21 cellular contexts compared by ENCODE assay signal in genomic region chr4:7074423-7074822, GRCh38. TPM values are rescaled to one million over a fixed set of nuclear protein-coding genes. Genes with fewer than 3 reads are reported as not detected.
A peak's percentile ranks its signal among the peaks of the same experiment; 100 is the strongest.
DNase-seq lines count a peak whose midpoint lies in the region; ATAC-seq, FAIRE-seq and TF ChIP-seq lines count a peak whose summit lies in the region.
"Had no signal": no experiment of that assay in that cellular context is flagged by ENCODE, and none has a peak within 500 bp of the region (broad histone marks: within the 10 kb centered on the region; RNA-seq: fewer than 3 reads in every experiment).

No MANE protein-coding gene starts in this region.

- H3K4me3 ChIP-seq in MG63 (no peak overlapping the region), K562 (no peak overlapping the region)
- H3K4me3 ChIP-seq: heart left ventricle, mucosa of descending colon, transverse colon had no signal

- H3K9me3 Mint-ChIP-seq in progenitor cell of endocrine pancreas (ENCODE audit: low read depth) = peaks cover 4% of the 10 kb centered on the region
- peaks cover 0 to 4% (median 0%) of the 10 kb centered on the region in 7 donors for H3K9me3 Mint-ChIP-seq in CD14-positive monocyte
- H3K9me3 Mint-ChIP-seq: activated CD4-positive, alpha-beta memory T cell treated with anti-CD3 and anti-CD28 coated beads for 36 hours; stimulated activated naive CD8-positive, alpha-beta T cell treated with anti-CD3 and anti-CD28 coated beads, Interleukin-15, Interleukin-2, amounts not matched to agents 100 ng/mL and 50 ng/mL, for 24 hours; T-helper 1 cell treated with Interleukin-12 subunit alpha and Interleukin-12 subunit beta and Interleukin-4 antibody, amounts not matched to agents 30 μg/mL and 1 μg/mL, for 36 hours had no signal

- no peaks in the 10 kb centered on the region; the same call in none of the 2 replicates for H4K20me1 ChIP-seq in K562 (replicated peaks; ENCODE audit: control insufficient read depth, insufficient read depth, low read length)

- no peaks in the 10 kb centered on the region for H3K36me3 Mint-ChIP-seq in progenitor cell of endocrine pancreas (ENCODE audit: insufficient read depth)
- H3K36me3 Mint-ChIP-seq in CD14-positive monocyte = no peaks in the 10 kb centered on the region
- H3K36me3 Mint-ChIP-seq: activated CD4-positive, alpha-beta memory T cell treated with anti-CD3 and anti-CD28 coated beads for 36 hours had no signal

- CTCF ChIA-PET in K562 (lab: Yijun Ruan, JAX; ENCODE audit: low intra/inter-chr PET ratio) = no interaction called here

- H3K9ac ChIP-seq in K562 (ENCODE audit: insufficient read depth in 1 of 2, low read depth in 2 of 2, low read length in 2 of 2) = no peak overlapping the region

- H3K79me2 ChIP-seq in K562 (ENCODE audit: control insufficient read depth, insufficient read depth, low read length) = no peaks in the 10 kb centered on the region

- no peak for FAIRE-seq in K562 (lab: Jason Lieb, UNC)

- TF ChIP-seq CTCF in K562 (IDR thresholded peaks at IDR 0.05 in 2 of 3, conservative IDR thresholded peaks at IDR 0.05 in 1 of 3; ENCODE audit: insufficient read depth in 2 of 3, low read depth in 1 of 3, low read length in 3 of 3) (no peak), progenitor cell of endocrine pancreas (IDR thresholded peaks at IDR 0.05; ENCODE audit: unreplicated experiment) (no peak), CD14-positive monocyte (IDR thresholded peaks at IDR 0.05) (no peak)

- peaks cover 17% of the 10 kb centered on the region for H3K27me3 Mint-ChIP-seq in progenitor cell of endocrine pancreas
- H3K27me3 Mint-ChIP-seq in CD14-positive monocyte (ENCODE audit: low read depth in 3 of 3) = peaks cover 26 to 34% (median 32%) of the 10 kb centered on the region in 3 donors

- no peaks in the 10 kb centered on the region for H3K36me3 ChIP-seq in MG63
- H3K36me3 ChIP-seq in K562 (ENCODE audit: control insufficient read depth, insufficient read depth, low read length) = no peaks in the 10 kb centered on the region
- H3K36me3 ChIP-seq: heart left ventricle, transverse colon, WERI-Rb-1 had no signal

- peak; percentile 32 for DNase-seq in ELR (ENCODE audit: low read depth)
- DNase-seq in MG63 = peak; percentile 25
- DNase-seq in K562 (ENCODE audit: extremely low read depth in 1 of 4, low spot score in 3 of 4) = no peak
- DNase-seq in sciatic nerve (ENCODE audit: low spot score) = peak; percentile 34
- no peak for DNase-seq in progenitor cell of endocrine pancreas (ENCODE audit: low spot score, unreplicated experiment)
- DNase-seq in CD14-positive monocyte (ENCODE audit: low spot score) = no peak
- DNase-seq: activated CD4-positive, alpha-beta memory T cell treated with anti-CD3 and anti-CD28 coated beads for 36 hours; activated naive CD4-positive, alpha-beta T cell; activated T-cell treated with anti-CD3 and anti-CD28 coated beads for 4 hours; GOT3; heart left ventricle; mucosa of descending colon; NCI-H2029; right cardiac atrium; Right ventricle myocardium superior; transverse colon had no signal

- in situ Hi-C loops in K562 (cut with MboI) = loop anchor here (5.0 kb wide), 2 partner anchors 172 to 352 kb away; no protein-coding TSS in a partner anchor

- ATAC-seq in K562 (no peak), sciatic nerve (no peak), GM18511 (IDR thresholded peaks at IDR 0.05; ENCODE audit: unreplicated experiment) (no peak), HG02884 (IDR thresholded peaks at IDR 0.05; ENCODE audit: unreplicated experiment) (no peak)
- ATAC-seq: heart left ventricle, right cardiac atrium had no signal

- no peak for TF ChIP-seq POLR2A in K562 (conservative IDR thresholded peaks at IDR 0.05)

- H2AFZ ChIP-seq in K562 (ENCODE audit: low read depth, low read length) = peak overlapping the region; percentile 25; the same call in 1 of the 2 replicates

- no peak for TF ChIP-seq RAD21 in K562 (CRISPR knock-in tag; conservative IDR thresholded peaks at IDR 0.05 in 1 of 2, IDR thresholded peaks at IDR 0.05 in 1 of 2)

- no peaks in the 10 kb centered on the region for H3K9me1 ChIP-seq in K562 (ENCODE audit: control insufficient read depth, insufficient read depth, low read length)

- TF ChIP-seq EP300 in K562 (IDR thresholded peaks at IDR 0.05; ENCODE audit: low read length) = no peak

- no peaks in the 10 kb centered on the region for H3K27me3 ChIP-seq in MG63
- H3K27me3 ChIP-seq in K562 (ENCODE audit: control insufficient read depth in 2 of 2, insufficient read depth in 2 of 2, low read length in 2 of 2) = no peaks in the 10 kb centered on the region
- H3K27me3 ChIP-seq: heart left ventricle, transverse colon had no signal

- no peak overlapping the region for H3K4me2 ChIP-seq in K562 (ENCODE audit: insufficient read depth, low read length)

- no TSS peak for BruUV-seq in K562 (replicated peaks; lab: Mats Ljungman, UMichigan)

- intact Hi-C loops in K562 (cut with micrococcal nuclease) = loop anchor here (5.0 kb wide), 1 partner anchor 527 kb away; no protein-coding TSS in a partner anchor
- intact Hi-C loops in sciatic nerve (cut with DNase I) = loop anchor here (10.0 kb wide), 1 partner anchor 170 kb away; the partner anchor contains the start of gene TBC1D14
- intact Hi-C loops in CD14-positive monocyte (cut with micrococcal nuclease) = loop anchor here (5.0 kb wide), 2 partner anchors 87 to 357 kb away; partner anchors contain the start of gene BLOC1S4 (in 1 of the 2)

- H3K4me1 ChIP-seq in K562 (replicated peaks in 1 of 2; ENCODE audit: control insufficient read depth in 2 of 2, insufficient read depth in 2 of 2, low read length in 2 of 2) = peaks cover 4 to 25% of the 10 kb centered on the region in 2 experiments; a peak in 3 of 5 replicates

- H3K4me3 Mint-ChIP-seq in progenitor cell of endocrine pancreas (ENCODE audit: low read depth) = no peak overlapping the region
- H3K4me3 Mint-ChIP-seq in CD14-positive monocyte = peak overlapping the region in 1 of 2 donors; percentile 46
- H3K4me3 Mint-ChIP-seq: activated CD4-positive, alpha-beta memory T cell treated with anti-CD3 and anti-CD28 coated beads for 36 hours; stimulated activated naive CD8-positive, alpha-beta T cell treated with anti-CD3 and anti-CD28 coated beads, Interleukin-15, Interleukin-2, amounts not matched to agents 100 ng/mL and 50 ng/mL, for 24 hours; T-helper 1 cell treated with Interleukin-12 subunit alpha and Interleukin-12 subunit beta and Interleukin-4 antibody, amounts not matched to agents 30 μg/mL and 1 μg/mL, for 36 hours had no signal

- H3K4me1 Mint-ChIP-seq in progenitor cell of endocrine pancreas (ENCODE audit: low read depth) = peaks cover 2% of the 10 kb centered on the region
- H3K4me1 Mint-ChIP-seq in CD14-positive monocyte = peaks cover 7% of the 10 kb centered on the region

- H3K27ac Mint-ChIP-seq in progenitor cell of endocrine pancreas (no peak overlapping the region), CD14-positive monocyte (no peak overlapping the region)
- H3K27ac Mint-ChIP-seq: activated CD4-positive, alpha-beta memory T cell treated with anti-CD3 and anti-CD28 coated beads for 36 hours; stimulated activated naive CD8-positive, alpha-beta T cell treated with anti-CD3 and anti-CD28 coated beads, Interleukin-15, Interleukin-2, amounts not matched to agents 100 ng/mL and 50 ng/mL, for 24 hours; T-helper 1 cell treated with Interleukin-12 subunit alpha and Interleukin-12 subunit beta and Interleukin-4 antibody, amounts not matched to agents 30 μg/mL and 1 μg/mL, for 36 hours had no signal

- H3K9me3 ChIP-seq in MG63 = no peaks in the 10 kb centered on the region
- H3K9me3 ChIP-seq in K562 (replicated peaks; ENCODE audit: control insufficient read depth, insufficient read depth, low read depth, low read length) = no peaks in the 10 kb centered on the region
- H3K9me3 ChIP-seq: heart left ventricle, mucosa of descending colon, transverse colon had no signal

- no peak overlapping the region for H3K27ac ChIP-seq in K562 (ENCODE audit: extremely low read depth, low read depth, low read length)
- H3K27ac ChIP-seq: heart left ventricle, transverse colon, WERI-Rb-1 had no signal

- 54% methylated on average over 10 of the region's 10 CpGs for WGBS in K562 (ENCODE audit: insufficient coverage, low coverage, missing lambda C conversion rate)

- POLR2A ChIA-PET in K562 (lab: Yijun Ruan, JAX) = interaction anchor here (0.6 kb wide), 1 partner anchor 100 kb away, joined by 3 read pairs; no protein-coding TSS in a partner anchor

RNA-seq across cellular contexts. Expression of gene GRPEL1, which starts 6.6 kb away (rescaled TPM):
- total RNA-seq in MG63 (2014; rRNA removed; shearing (Covaris generic); ENCODE audit: low replicate concordance) = 26.2 and 32.6 TPM in 2 replicates
- 36.2 and 43.9 TPM in 2 replicates for total RNA-seq in K562 (2011; cell fraction: chromatin; rRNA removed; ENCODE audit: low replicate concordance)
- 32.4 and 37.0 TPM in 2 replicates for total RNA-seq in K562 (2011; cell fraction: nucleolus; rRNA removed)
- 41.4 and 49.8 TPM in 2 replicates for total RNA-seq in K562 (2011; cell fraction: nucleoplasm; rRNA removed)
- total RNA-seq in K562 (2014; rRNA removed) (72.5 and 99.5 TPM in 2 replicates), K562 (2014; rRNA removed; fragmentation: Illumina TruSeq; extraction: Trizol) (86.6 and 90.2 TPM in 2 replicates), K562 (2015; rRNA removed; fragmentation: Illumina TruSeq; extraction: Trizol) (77.4 and 84.4 TPM in 2 replicates), K562 (2021) (59.7 and 63.7 TPM in 2 replicates), sciatic nerve (20.6 TPM), progenitor cell of endocrine pancreas (18.2 and 18.4 TPM in 2 replicates)
- polyA plus RNA-seq in K562 (2011; rRNA removed) (34.9 and 43.4 TPM in 2 replicates), K562 (2014; fragmentation: Illumina TruSeq; extraction: Trizol) (87.3 and 88.7 TPM in 2 replicates), K562 (2014; fragmentation: Nextera tagmentation; extraction: Ambion mirVana) (100 to 1,000 TPM; 125 to 192 TPM), K562 (2014; rRNA removed) (64.3 and 65.9 TPM in 2 replicates), CD14-positive monocyte (10 to 100 TPM; 45.4 to 49.6 TPM)
- polyA plus RNA-seq in K562 (2011; cell fraction: cytosol; rRNA removed) = 16.6 and 26.2 TPM in 2 replicates
- polyA plus RNA-seq in K562 (2011; cell fraction: nucleus; rRNA removed) = 16.0 and 19.8 TPM in 2 replicates
- 23.4 and 48.5 TPM in 2 replicates for polyA plus RNA-seq in K562 (2012)
- 59.1 and 61.5 TPM in 2 replicates for polyA minus RNA-seq in K562 (2011; rRNA and poly(A)+ RNA removed)
- polyA minus RNA-seq in K562 (2011; cell fraction: cytosol; rRNA and poly(A)+ RNA removed) = 21.3 and 24.2 TPM in 2 replicates
- 18.3 and 25.0 TPM in 2 replicates for polyA minus RNA-seq in K562 (2011; cell fraction: nucleus; rRNA and poly(A)+ RNA removed)

RNA-seq across cellular contexts. Expression of gene TADA2B, which starts 31.3 kb away (rescaled TPM):
- 5.7 and 7.6 TPM in 2 replicates for total RNA-seq in MG63 (2014; rRNA removed; shearing (Covaris generic); ENCODE audit: low replicate concordance)
- 12.9 and 18.0 TPM in 2 replicates for total RNA-seq in K562 (2011; cell fraction: chromatin; rRNA removed; ENCODE audit: low replicate concordance)
- total RNA-seq in K562 (2011; cell fraction: nucleolus; rRNA removed) = 10.0 and 11.0 TPM in 2 replicates
- 11.2 and 11.5 TPM in 2 replicates for total RNA-seq in K562 (2011; cell fraction: nucleoplasm; rRNA removed)
- total RNA-seq in K562 (2014; rRNA removed) (8.6 and 11.5 TPM in 2 replicates), K562 (2014; rRNA removed; fragmentation: Illumina TruSeq; extraction: Trizol) (6.3 and 7.5 TPM in 2 replicates), K562 (2015; rRNA removed; fragmentation: Illumina TruSeq; extraction: Trizol) (10.4 and 10.9 TPM in 2 replicates), K562 (2021) (11.9 and 12.2 TPM in 2 replicates), sciatic nerve (14.8 TPM), progenitor cell of endocrine pancreas (21.2 and 21.8 TPM in 2 replicates)
- polyA plus RNA-seq in K562 (2011; rRNA removed) (3.8 and 4.2 TPM in 2 replicates), K562 (2014; fragmentation: Illumina TruSeq; extraction: Trizol) (9.2 and 11.8 TPM in 2 replicates), K562 (2014; fragmentation: Nextera tagmentation; extraction: Ambion mirVana) (under 1 TPM; 0.55 to 0.81 TPM), K562 (2014; rRNA removed) (7.4 and 7.7 TPM in 2 replicates), CD14-positive monocyte (1 to 10 TPM; 2.0 to 2.6 TPM)
- polyA plus RNA-seq in K562 (2011; cell fraction: cytosol; rRNA removed) = 4.6 and 5.4 TPM in 2 replicates
- 4.7 and 8.2 TPM in 2 replicates for polyA plus RNA-seq in K562 (2011; cell fraction: nucleus; rRNA removed)
- 10.8 and 12.4 TPM in 2 replicates for polyA plus RNA-seq in K562 (2012)
- 4.9 and 5.9 TPM in 2 replicates for polyA minus RNA-seq in K562 (2011; rRNA and poly(A)+ RNA removed)
- 5.5 and 5.6 TPM in 2 replicates for polyA minus RNA-seq in K562 (2011; cell fraction: cytosol; rRNA and poly(A)+ RNA removed)
- 3.8 and 6.1 TPM in 2 replicates for polyA minus RNA-seq in K562 (2011; cell fraction: nucleus; rRNA and poly(A)+ RNA removed)

Comparison
In these comparisons a context has a peak if more than half of its experiments do, and no peak if none do; other contexts are left out.
1. DNase-seq: peak in ELR (single experiment), MG63 (single experiment) and sciatic nerve (single experiment); none in K562 (0 of 4), progenitor cell of endocrine pancreas (single experiment) and CD14-positive monocyte (single experiment).